In genomic region chr21:31012133-31013089, GRCh38 we compare ENCODE assay signal across 23 cellular contexts. TPM values are rescaled to one million over a fixed set of nuclear protein-coding genes. Genes with fewer than 3 reads are reported as not detected.
A peak's percentile ranks its signal among the peaks of the same experiment; 100 is the strongest.
DNase-seq lines count a peak whose midpoint lies in the region; ATAC-seq and TF ChIP-seq lines count a peak whose summit lies in the region.
"Had no signal": no experiment of that assay in that cellular context is flagged by ENCODE, and none has a peak within 500 bp of the region (broad histone marks: within the 10 kb centered on the region; RNA-seq: fewer than 3 reads in every experiment).

No MANE protein-coding gene starts in this region.

- peaks cover 0 to 23% (median 0%) of the 10 kb centered on the region in 3 donors for H3K36me3 Mint-ChIP-seq in CD8-positive, alpha-beta memory T cell
- no peaks in the 10 kb centered on the region for H3K36me3 Mint-ChIP-seq in activated naive CD8-positive, alpha-beta T cell treated with anti-CD3 and anti-CD28 coated beads, Interleukin-2, amount 10 ng/mL, durations not matched to agents 7 days and 5 days

- intact Hi-C loops in head of caudate nucleus (cut with DNase I) = no loop called here

- ATAC-seq in GM18867 (IDR thresholded peaks at IDR 0.05; ENCODE audit: unreplicated experiment) = peak; percentile 68
- ATAC-seq in activated naive CD8-positive, alpha-beta T cell treated with anti-CD3 and anti-CD28 coated beads, Interleukin-2, amount 10 ng/mL, durations not matched to agents 7 days and 5 days (ENCODE audit: low read depth) = peak; percentile 28
- ATAC-seq: left colon had no signal

- H3K4me3 Mint-ChIP-seq in CD8-positive, alpha-beta memory T cell = peak overlapping the region; percentile 5 to 75 (median 51)
- H3K4me3 Mint-ChIP-seq in activated naive CD8-positive, alpha-beta T cell treated with anti-CD3 and anti-CD28 coated beads, Interleukin-2, amount 10 ng/mL, durations not matched to agents 7 days and 5 days = peak overlapping the region; percentile 38

- H4K12ac ChIP-seq in trophoblast cell (ENCODE audit: low read depth, low read length) = no peak overlapping the region

- no peaks in the 10 kb centered on the region for H3K9me3 Mint-ChIP-seq in CD8-positive, alpha-beta memory T cell
- no peaks in the 10 kb centered on the region for H3K9me3 Mint-ChIP-seq in activated naive CD8-positive, alpha-beta T cell treated with anti-CD3 and anti-CD28 coated beads, Interleukin-2, amount 10 ng/mL, durations not matched to agents 7 days and 5 days

- no peak overlapping the region for H3K4ac ChIP-seq in trophoblast cell (ENCODE audit: low read depth, low read length)

- no peak overlapping the region for H4K8ac ChIP-seq in trophoblast cell (ENCODE audit: low read depth, low read length)

- H3K79me1 ChIP-seq in trophoblast cell (ENCODE audit: low read length) = no peaks in the 10 kb centered on the region

- H2BK5ac ChIP-seq in trophoblast cell (ENCODE audit: low read depth, low read length, poor library complexity) = no peak overlapping the region

- H3K23ac ChIP-seq in trophoblast cell (ENCODE audit: low read length) = no peak overlapping the region

- H3K4me2 ChIP-seq in KMS-11 (peak overlapping the region; percentile 43), trophoblast cell (ENCODE audit: low read length) (no peak overlapping the region)

- H3K36me3 ChIP-seq in CD8-positive, alpha-beta memory T cell (ENCODE audit: insufficient read depth, low read length) = no peaks in the 10 kb centered on the region
- H3K36me3 ChIP-seq in KMS-11 (ENCODE audit: insufficient read depth) (no peaks in the 10 kb centered on the region), trophoblast cell (ENCODE audit: control insufficient read depth in 1 of 2, insufficient read depth in 2 of 2, low read length in 2 of 2) (no peaks in the 10 kb centered on the region)

- no peak overlapping the region for H3K18ac ChIP-seq in trophoblast cell (ENCODE audit: low read length)

- no peak for TF ChIP-seq CTCF in KMS-11 (conservative IDR thresholded peaks at IDR 0.05; ENCODE audit: low read depth, low read length)

- no peak overlapping the region for H2BK12ac ChIP-seq in trophoblast cell (ENCODE audit: low read length)

- no peaks in the 10 kb centered on the region for H3K9me3 ChIP-seq in CD8-positive, alpha-beta memory T cell (ENCODE audit: low read length)
- H3K9me3 ChIP-seq in trophoblast cell (ENCODE audit: insufficient read depth, low read depth, low read length) = no peaks in the 10 kb centered on the region

- no CpG with 5 or more reads among the region's 4 CpGs for WGBS in trophoblast cell (ENCODE audit: extremely low coverage, insufficient coverage, insufficient read length)

- H2AK5ac ChIP-seq in trophoblast cell (ENCODE audit: low read length) = no peak overlapping the region

- no peak overlapping the region for H3K14ac ChIP-seq in trophoblast cell (ENCODE audit: low read length)

- H3K27me3 Mint-ChIP-seq in CD8-positive, alpha-beta memory T cell = no peaks in the 10 kb centered on the region
- H3K27me3 Mint-ChIP-seq in activated naive CD8-positive, alpha-beta T cell treated with anti-CD3 and anti-CD28 coated beads, Interleukin-2, amount 10 ng/mL, durations not matched to agents 7 days and 5 days = peaks cover 5% of the 10 kb centered on the region

- H3K4me1 ChIP-seq in CD8-positive, alpha-beta memory T cell (ENCODE audit: insufficient read depth, low read length) = peaks cover 15% of the 10 kb centered on the region
- H3K4me1 ChIP-seq in KMS-11 (ENCODE audit: low read depth, poor library complexity, severe bottlenecking) = peaks cover 19% of the 10 kb centered on the region
- no peaks in the 10 kb centered on the region for H3K4me1 ChIP-seq in trophoblast cell (ENCODE audit: control insufficient read depth in 1 of 2, insufficient read depth in 2 of 2, low read length in 2 of 2)

- peak overlapping the region; percentile 40 for H2AFZ ChIP-seq in KMS-11 (ENCODE audit: low read depth)
- H2AFZ ChIP-seq in trophoblast cell (ENCODE audit: insufficient read depth, low read length, poor library complexity) = no peak overlapping the region

- H3K79me2 ChIP-seq in KMS-11 (ENCODE audit: insufficient read depth, low read depth) (no peaks in the 10 kb centered on the region), trophoblast cell (ENCODE audit: control insufficient read depth, insufficient read depth, low read length, poor library complexity) (no peaks in the 10 kb centered on the region)

- CTCF ChIA-PET in CD8-positive, alpha-beta memory T cell (lab: Charles Lee) = interaction anchor here (1.0 to 1.4 kb wide), 2 partner anchors 9 to 14 kb away, joined by 3 read pairs; no protein-coding TSS in a partner anchor

- H4K20me1 ChIP-seq in KMS-11 (ENCODE audit: insufficient read depth) = no peaks in the 10 kb centered on the region

- H3K4me1 Mint-ChIP-seq in CD8-positive, alpha-beta memory T cell = peaks cover 42 to 74% (median 71%) of the 10 kb centered on the region in 3 donors
- H3K4me1 Mint-ChIP-seq in activated naive CD8-positive, alpha-beta T cell treated with anti-CD3 and anti-CD28 coated beads, Interleukin-2, amount 10 ng/mL, durations not matched to agents 7 days and 5 days = peaks cover 14% of the 10 kb centered on the region

- no peak overlapping the region for H2BK120ac ChIP-seq in trophoblast cell (ENCODE audit: insufficient read depth, low read length, poor library complexity)

- no peaks in the 10 kb centered on the region for H3K27me3 ChIP-seq in CD8-positive, alpha-beta memory T cell (ENCODE audit: insufficient read depth, low read length, poor library complexity, severe bottlenecking)
- H3K27me3 ChIP-seq in KMS-11 (ENCODE audit: insufficient read depth, low read depth) = no peaks in the 10 kb centered on the region
- no peaks in the 10 kb centered on the region for H3K27me3 ChIP-seq in trophoblast cell (ENCODE audit: insufficient read depth, low read length)

- no peak overlapping the region for H4K91ac ChIP-seq in trophoblast cell (ENCODE audit: low read depth, low read length)

- no peak for DNase-seq in CD8-positive, alpha-beta memory T cell
- DNase-seq in activated naive CD8-positive, alpha-beta T cell treated with anti-CD3 and anti-CD28 coated beads, Interleukin-2, amount 10 ng/mL, durations not matched to agents 7 days and 5 days = no peak
- no peak for DNase-seq in GM19240 (ENCODE audit: insufficient read length, low spot score)
- DNase-seq in head of caudate nucleus = no peak
- DNase-seq in HuH-7 (ENCODE audit: low spot score) = no peak
- no peak for DNase-seq in trophoblast cell
- DNase-seq: cerebellar nuclear complex; effector CD8-positive, alpha-beta T cell; left colon; NCI-H1092 treated with DMSO at 0.1 percent for 48 hours; NCI-H524 treated with DMSO at 0.1 percent for 48 hours; SHP77; stimulated activated CD4-positive, alpha-beta T cell treated with anti-CD3 and anti-CD28 coated beads, Interleukin-4, amount 100 ng/mL, for 1 hour had no signal

- POLR2A ChIA-PET in CD8-positive, alpha-beta memory T cell (lab: Charles Lee) = interaction anchor here (0.7 kb wide), 1 partner anchor 15 kb away, joined by 3 read pairs; no protein-coding TSS in a partner anchor
- POLR2A ChIA-PET in activated naive CD8-positive, alpha-beta T cell treated with anti-CD3 and anti-CD28 coated beads, Interleukin-2, amount 10 ng/mL, durations not matched to agents 7 days and 5 days (lab: Charles Lee) = no interaction called here

- peak overlapping the region; percentile 3 for H3K4me3 ChIP-seq in CD8-positive, alpha-beta memory T cell (ENCODE audit: low read length)
- H3K4me3 ChIP-seq in KMS-11 (IDR thresholded peaks at IDR 0.05; ENCODE audit: insufficient read depth, low read depth, low read length) (no peak overlapping the region), trophoblast cell (ENCODE audit: low read depth, low read length) (no peak overlapping the region)

- H3K9ac ChIP-seq in KMS-11 (peak overlapping the region; percentile 1; the same call in 1 of the 2 replicates), trophoblast cell (ENCODE audit: low read length) (no peak overlapping the region)

- peak overlapping the region; percentile 46 to 95 (median 85) for H3K27ac Mint-ChIP-seq in CD8-positive, alpha-beta memory T cell
- peak overlapping the region; percentile 47 for H3K27ac Mint-ChIP-seq in activated naive CD8-positive, alpha-beta T cell treated with anti-CD3 and anti-CD28 coated beads, Interleukin-2, amount 10 ng/mL, durations not matched to agents 7 days and 5 days

- peak overlapping the region; percentile 10 for H3K27ac ChIP-seq in CD8-positive, alpha-beta memory T cell (ENCODE audit: low read depth, low read length)
- H3K27ac ChIP-seq in KMS-11 = peak overlapping the region; percentile 28; the same call in 1 of the 2 replicates
- H3K27ac ChIP-seq in trophoblast cell (ENCODE audit: low read depth, low read length) = no peak overlapping the region

RNA-seq across cellular contexts. Expression of gene KRTAP19-8, which starts 25.9 kb away (rescaled TPM):
- not detected for total RNA-seq in CD8-positive, alpha-beta memory T cell
- not detected for polyA plus RNA-seq in CD8-positive, alpha-beta memory T cell
- not detected for total RNA-seq in activated naive CD8-positive, alpha-beta T cell treated with anti-CD3 and anti-CD28 coated beads, Interleukin-2, amount 10 ng/mL, durations not matched to agents 7 days and 5 days
- not detected in 2 replicates for polyA plus RNA-seq in trophoblast cell (2013)
- total RNA-seq: astrocyte, glomerular endothelial cell, HT1080, left colon, OCI-LY7, posterior vena cava, skeletal muscle tissue, ureter had no signal
- polyA plus RNA-seq: neural cell had no signal
